Comparison of ENCODE assay signal across 22 cellular contexts in the genomic region with DNA sequence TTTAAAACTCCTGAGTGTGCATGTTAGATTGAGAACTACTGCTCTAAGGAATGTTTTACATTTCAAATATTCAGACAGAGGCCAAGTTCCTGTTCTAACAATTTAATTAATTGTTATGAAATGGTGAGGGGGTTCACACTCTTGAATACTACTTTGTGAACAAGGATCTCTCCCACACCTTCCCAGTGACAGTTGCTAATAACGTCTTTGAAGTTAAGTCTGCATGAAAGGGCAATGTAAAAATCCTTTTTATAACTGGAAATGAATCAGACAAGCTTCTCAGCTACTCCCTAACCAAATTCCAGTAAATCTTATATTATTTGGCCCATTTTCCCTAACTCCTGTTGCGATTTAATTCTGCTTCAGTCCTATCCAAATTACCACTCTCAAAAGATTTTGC.
"Had no signal": no experiment of that assay in that cellular context is flagged by ENCODE, and none has a peak within 500 bp of the region (broad histone marks: within the 10 kb centered on the region; RNA-seq: fewer than 3 reads in every experiment).

No MANE protein-coding gene starts in this region.

- H3K4me3 ChIP-seq: adrenal gland, ascending aorta, breast epithelium, neural progenitor cell, ovary, right lobe of liver, transverse colon, vagina had no signal

- H3K9me3 ChIP-seq: adrenal gland, ascending aorta, breast epithelium, ovary, right lobe of liver, transverse colon, vagina had no signal

- H3K27me3 Mint-ChIP-seq: central memory CD8-positive, alpha-beta T cell; memory B cell; naive B cell; stimulated activated naive B cell treated with anti-CD40 and anti-IgM and Interleukin-4, amounts not matched to agents 10 μg/mL and 1 μg/mL and 100 μg/mL, for 72 hours; T-cell had no signal

- H3K36me3 ChIP-seq: adrenal gland, ascending aorta, breast epithelium, neural progenitor cell, ovary, right lobe of liver, transverse colon, vagina had no signal

- H3K27me3 ChIP-seq: adrenal gland, ascending aorta, breast epithelium, neural progenitor cell, ovary, right lobe of liver, transverse colon, vagina had no signal

- H3K4me1 ChIP-seq: adrenal gland, ascending aorta, breast epithelium, right lobe of liver, vagina had no signal

- H2AFZ ChIP-seq: neural progenitor cell had no signal

- H3K4me3 Mint-ChIP-seq: central memory CD8-positive, alpha-beta T cell; memory B cell; naive B cell; neural progenitor cell; stimulated activated naive B cell treated with anti-CD40 and anti-IgM and Interleukin-4, amounts not matched to agents 10 μg/mL and 1 μg/mL and 100 μg/mL, for 72 hours; T-cell had no signal

- H3K4me1 Mint-ChIP-seq: central memory CD8-positive, alpha-beta T cell; memory B cell; naive B cell; stimulated activated naive B cell treated with anti-CD40 and anti-IgM and Interleukin-4, amounts not matched to agents 10 μg/mL and 1 μg/mL and 100 μg/mL, for 72 hours; T-cell had no signal

- H3K9me3 Mint-ChIP-seq: activated naive CD4-positive, alpha-beta T cell treated with anti-CD3 and anti-CD28 coated beads, Interleukin-2, amount 50 U/mL, for 72 hours; neural progenitor cell had no signal

- H3K9ac ChIP-seq: neural progenitor cell had no signal

- H3K27ac Mint-ChIP-seq: activated naive CD4-positive, alpha-beta T cell treated with anti-CD3 and anti-CD28 coated beads, Interleukin-2, amount 50 U/mL, for 72 hours; memory B cell; naive B cell; neural progenitor cell; stimulated activated naive B cell treated with anti-CD40 and anti-IgM and Interleukin-4, amounts not matched to agents 10 μg/mL and 1 μg/mL and 100 μg/mL, for 72 hours; T-cell had no signal

- H3K27ac ChIP-seq: adrenal gland, ascending aorta, breast epithelium, neural progenitor cell, ovary, right lobe of liver, transverse colon, vagina had no signal

- DNase-seq: activated CD4-positive, alpha-beta T cell treated with anti-CD3 and anti-CD28 coated beads for 1 hour; activated CD4-positive, alpha-beta T cell treated with anti-CD3 and anti-CD28 coated beads, Interleukin-2, amount 50 U/mL, for 1 hour; activated T-cell treated with anti-CD3 and anti-CD28 coated beads, Interleukin-2, amount 50 U/mL, for 1 hour; adrenal gland; effector memory CD4-positive, alpha-beta T cell; hypothalamus; left cardiac atrium; naive B cell; ovary; right lobe of liver; stimulated activated CD4-positive, alpha-beta T cell treated with anti-CD3 and anti-CD28 coated beads, Interleukin-2, amount 100 ng/mL, for 48 hours; stimulated activated CD8-positive, alpha-beta memory T cell treated with anti-CD3 and anti-CD28 coated beads, Interleukin-4, amount 100 ng/mL, for 48 hours; stimulated activated naive B cell treated with anti-CD40 and anti-IgM and Interleukin-4, amounts not matched to agents 10 μg/mL and 1 μg/mL and 100 μg/mL, for 72 hours; T-cell; transverse colon had no signal

- H3K4me2 ChIP-seq: neural progenitor cell had no signal

- H3K36me3 Mint-ChIP-seq: activated naive CD4-positive, alpha-beta T cell treated with anti-CD3 and anti-CD28 coated beads, Interleukin-2, amount 50 U/mL, for 72 hours; memory B cell; naive B cell; neural progenitor cell; stimulated activated naive B cell treated with anti-CD40 and anti-IgM and Interleukin-4, amounts not matched to agents 10 μg/mL and 1 μg/mL and 100 μg/mL, for 72 hours; T-cell had no signal
